12 cellular contexts compared by ENCODE assay signal in genomic region chr2:197675711-197676188, GRCh38. TPM values are rescaled to one million over a fixed set of nuclear protein-coding genes. Genes with fewer than 3 reads are reported as not detected.
A peak's percentile ranks its signal among the peaks of the same experiment; 100 is the strongest.
DNase-seq lines count a peak whose midpoint lies in the region; ATAC-seq, FAIRE-seq and TF ChIP-seq lines count a peak whose summit lies in the region.
"Had no signal": no experiment of that assay in that cellular context is flagged by ENCODE, and none has a peak within 500 bp of the region (broad histone marks: within the 10 kb centered on the region; RNA-seq: fewer than 3 reads in every experiment).

No MANE protein-coding gene starts in this region.

- H4K20me1 ChIP-seq in K562 (replicated peaks; ENCODE audit: control insufficient read depth, insufficient read depth, low read length) = no peaks in the 10 kb centered on the region
- no peaks in the 10 kb centered on the region for H4K20me1 ChIP-seq in hepatocyte (ENCODE audit: insufficient read depth, poor library complexity, severe bottlenecking)

- TF ChIP-seq RAD21 in K562 (CRISPR knock-in tag; conservative IDR thresholded peaks at IDR 0.05 in 1 of 2, IDR thresholded peaks at IDR 0.05 in 1 of 2) = no peak

- no peak for ATAC-seq in K562
- ATAC-seq in GM21515 (IDR thresholded peaks at IDR 0.05; ENCODE audit: unreplicated experiment) = no peak
- ATAC-seq in T-helper 17 cell = no peak
- no peak for ATAC-seq in HG03097 (IDR thresholded peaks at IDR 0.05; ENCODE audit: low FRiP score, unreplicated experiment)

- DNase-seq in Daoy (ENCODE audit: low read depth) (peak; percentile 15), K562 (ENCODE audit: extremely low read depth in 1 of 4, low spot score in 3 of 4) (peak in 1 of 4 experiments; percentile 3), hepatocyte (ENCODE audit: low spot score) (peak; percentile 41), retina (peak; percentile 48), GM19238 (ENCODE audit: insufficient read length, low spot score) (no peak), T-helper 17 cell (no peak)
- DNase-seq: activated CD4-positive, alpha-beta T cell treated with anti-CD3 and anti-CD28 coated beads, Interleukin-2, amount 50 U/mL, for 4 hours; DND-41; NCI-H1930 had no signal

- BruUV-seq in K562 (replicated peaks; lab: Mats Ljungman, UMichigan) = no TSS peak

- H3K27me3 Mint-ChIP-seq in T-helper 17 cell = peaks cover 28% of the 10 kb centered on the region

- no peak for TF ChIP-seq EP300 in K562 (IDR thresholded peaks at IDR 0.05; ENCODE audit: low read length)

- H3K36me3 ChIP-seq in K562 (ENCODE audit: control insufficient read depth, insufficient read depth, low read length) (no peaks in the 10 kb centered on the region), hepatocyte (replicated peaks; ENCODE audit: insufficient read depth, low read depth) (no peaks in the 10 kb centered on the region)

- H3K4me1 Mint-ChIP-seq in T-helper 17 cell = peaks cover 2% of the 10 kb centered on the region

- no peak overlapping the region for H3K27ac Mint-ChIP-seq in T-helper 17 cell

- H3K4me2 ChIP-seq in K562 (ENCODE audit: insufficient read depth, low read length) = no peak overlapping the region
- H3K4me2 ChIP-seq in hepatocyte = peak overlapping the region; percentile 64

- intact Hi-C loops in K562 (cut with micrococcal nuclease) = no loop called here

- no peak overlapping the region for H3K9ac ChIP-seq in K562 (ENCODE audit: insufficient read depth in 1 of 2, low read depth in 2 of 2, low read length in 2 of 2)

- 10% methylated on average over 5 of the region's 6 CpGs for WGBS in K562 (ENCODE audit: insufficient coverage, low coverage, missing lambda C conversion rate)
- 31% methylated on average over 6 of the region's 6 CpGs for WGBS in hepatocyte (ENCODE audit: low lambda C conversion rate, missing lambda C conversion rate)

- FAIRE-seq in K562 (lab: Jason Lieb, UNC) = no peak

- POLR2A ChIA-PET in K562 (lab: Yijun Ruan, JAX) = interaction anchor here (0.7 kb wide), 1 partner anchor 363 kb away, joined by 3 read pairs; no protein-coding TSS in a partner anchor

- no peaks in the 10 kb centered on the region for H3K79me2 ChIP-seq in K562 (ENCODE audit: control insufficient read depth, insufficient read depth, low read length)
- H3K79me2 ChIP-seq in hepatocyte = peaks cover 15% of the 10 kb centered on the region

- no peak overlapping the region for H3K4me3 ChIP-seq in K562
- peak overlapping the region; percentile 33 for H3K4me3 ChIP-seq in hepatocyte

- in situ Hi-C loops in K562 (cut with MboI) = no loop called here

- H3K27ac ChIP-seq in K562 (ENCODE audit: extremely low read depth, low read depth, low read length) (no peak overlapping the region), hepatocyte (peak overlapping the region; percentile 86)
- H3K27ac ChIP-seq: epithelial cell of prostate had no signal

- H3K9me3 ChIP-seq in K562 (replicated peaks; ENCODE audit: control insufficient read depth, insufficient read depth, low read depth, low read length) = no peaks in the 10 kb centered on the region
- no peaks in the 10 kb centered on the region for H3K9me3 ChIP-seq in hepatocyte (ENCODE audit: low read depth)
- no peaks in the 10 kb centered on the region for H3K9me3 ChIP-seq in T-helper 17 cell (ENCODE audit: control insufficient read depth, low read length, poor library complexity, severe bottlenecking)

- no peak overlapping the region for H2AFZ ChIP-seq in K562 (ENCODE audit: low read depth, low read length)
- peak overlapping the region; percentile 75 for H2AFZ ChIP-seq in hepatocyte

- H3K4me1 ChIP-seq in K562 (replicated peaks in 1 of 2; ENCODE audit: control insufficient read depth in 2 of 2, insufficient read depth in 2 of 2, low read length in 2 of 2) (no peaks in the 10 kb centered on the region), hepatocyte (ENCODE audit: insufficient read depth) (no peaks in the 10 kb centered on the region)

- TF ChIP-seq CTCF in K562 (IDR thresholded peaks at IDR 0.05 in 2 of 3, conservative IDR thresholded peaks at IDR 0.05 in 1 of 3; ENCODE audit: insufficient read depth in 2 of 3, low read depth in 1 of 3, low read length in 3 of 3) (no peak), hepatocyte (IDR thresholded peaks at IDR 0.05; ENCODE audit: poor library complexity) (peak; percentile 4)

- no peak for TF ChIP-seq POLR2A in K562 (conservative IDR thresholded peaks at IDR 0.05)

- no peaks in the 10 kb centered on the region for H3K36me3 Mint-ChIP-seq in T-helper 17 cell (ENCODE audit: low read depth)

- H3K27me3 ChIP-seq in K562 (ENCODE audit: control insufficient read depth in 2 of 2, insufficient read depth in 2 of 2, low read length in 2 of 2) = no peaks in the 10 kb centered on the region
- no peaks in the 10 kb centered on the region for H3K27me3 ChIP-seq in hepatocyte

- H3K9me2 ChIP-seq in hepatocyte (replicated peaks; ENCODE audit: insufficient read depth) = no peaks in the 10 kb centered on the region

- CTCF ChIA-PET in K562 (lab: Yijun Ruan, JAX; ENCODE audit: low intra/inter-chr PET ratio) = no interaction called here

- H3K4me3 Mint-ChIP-seq in T-helper 17 cell = no peak overlapping the region

- H3K9me1 ChIP-seq in K562 (ENCODE audit: control insufficient read depth, insufficient read depth, low read length) = no peaks in the 10 kb centered on the region

TF ChIP-seq in K562, 482 proteins besides CTCF, POLR2A, EP300 and RAD21 (continues in another document):
- TF ChIP-seq MAFG (tag; conservative IDR thresholded peaks at IDR 0.05) (no peak), ARID1B (IDR thresholded peaks at IDR 0.05) (no peak), HMGXB4 (CRISPR knock-in tag; IDR thresholded peaks at IDR 0.05) (no peak)

RNA-seq across cellular contexts. Expression of gene RFTN2, which starts 0.4 kb away (rescaled TPM):
- 0.24 TPM in 1 of 2 replicates, not detected in the other for total RNA-seq in Daoy (2014; rRNA removed; shearing (Covaris generic))
- total RNA-seq in K562 (2011; cell fraction: chromatin; rRNA removed; ENCODE audit: low replicate concordance) = not detected in 2 replicates
- not detected in 2 replicates for total RNA-seq in K562 (2011; cell fraction: nucleolus; rRNA removed)
- total RNA-seq in K562 (2011; cell fraction: nucleoplasm; rRNA removed) = not detected in 2 replicates
- not detected in 2 replicates for total RNA-seq in K562 (2014; rRNA removed)
- total RNA-seq in K562 (2014; rRNA removed; fragmentation: Illumina TruSeq; extraction: Trizol) = not detected in 2 replicates
- total RNA-seq in K562 (2015; rRNA removed; fragmentation: Illumina TruSeq; extraction: Trizol) = 0.11 TPM in 1 of 2 replicates, not detected in the other
- total RNA-seq in K562 (2021) = not detected in 2 replicates
- not detected in 2 replicates for polyA plus RNA-seq in K562 (2011; rRNA removed)
- not detected in 2 replicates for polyA plus RNA-seq in K562 (2011; cell fraction: cytosol; rRNA removed)
- polyA plus RNA-seq in K562 (2011; cell fraction: nucleus; rRNA removed) = not detected in 2 replicates
- 0.05 and 0.06 TPM in 2 replicates for polyA plus RNA-seq in K562 (2012)
- 0.04 TPM in 1 of 2 replicates, not detected in the other for polyA plus RNA-seq in K562 (2014; fragmentation: Illumina TruSeq; extraction: Trizol)
- under 1 TPM in 1 of 2 experiments, not detected in 1; 0.01 TPM for polyA plus RNA-seq in K562 (2014; fragmentation: Nextera tagmentation; extraction: Ambion mirVana)
- polyA plus RNA-seq in K562 (2014; rRNA removed) = 0.05 TPM in 1 of 2 replicates, not detected in the other
- polyA minus RNA-seq in K562 (2011; rRNA and poly(A)+ RNA removed) = not detected in 2 replicates
- not detected in 2 replicates for polyA minus RNA-seq in K562 (2011; cell fraction: cytosol; rRNA and poly(A)+ RNA removed)
- not detected in 2 replicates for polyA minus RNA-seq in K562 (2011; cell fraction: nucleus; rRNA and poly(A)+ RNA removed)
- 8.1 and 8.7 TPM in 2 replicates for total RNA-seq in hepatocyte
- 2.0 and 2.3 TPM in 2 replicates for polyA plus RNA-seq in hepatocyte
- total RNA-seq in T-helper 17 cell = under 1 TPM in 1 of 2 donors, not detected in 1; 0.05 TPM

RNA-seq across cellular contexts. Expression of gene MARS2, which starts 29.4 kb away (rescaled TPM):
- total RNA-seq in Daoy (2014; rRNA removed; shearing (Covaris generic)) = 7.7 and 8.5 TPM in 2 replicates
- 13.7 and 22.5 TPM in 2 replicates for total RNA-seq in K562 (2011; cell fraction: chromatin; rRNA removed; ENCODE audit: low replicate concordance)
- total RNA-seq in K562 (2011; cell fraction: nucleolus; rRNA removed) = 21.3 and 24.2 TPM in 2 replicates
- 18.8 and 20.4 TPM in 2 replicates for total RNA-seq in K562 (2011; cell fraction: nucleoplasm; rRNA removed)
- total RNA-seq in K562 (2014; rRNA removed) (10.2 and 13.8 TPM in 2 replicates), K562 (2014; rRNA removed; fragmentation: Illumina TruSeq; extraction: Trizol) (9.9 and 12.7 TPM in 2 replicates), K562 (2015; rRNA removed; fragmentation: Illumina TruSeq; extraction: Trizol) (12.1 and 12.5 TPM in 2 replicates), K562 (2021) (17.6 and 20.7 TPM in 2 replicates), hepatocyte (7.8 and 8.4 TPM in 2 replicates), T-helper 17 cell (10 to 100 TPM in 1 of 2 donors, 1 to 10 TPM in 1; 9.0 to 10.5 TPM)
- polyA plus RNA-seq in K562 (2011; rRNA removed) (6.9 and 7.8 TPM in 2 replicates), K562 (2014; fragmentation: Illumina TruSeq; extraction: Trizol) (12.5 and 17.1 TPM in 2 replicates), K562 (2014; fragmentation: Nextera tagmentation; extraction: Ambion mirVana) (1 to 10 TPM; 4.0 to 6.9 TPM), K562 (2014; rRNA removed) (12.2 and 12.7 TPM in 2 replicates), hepatocyte (3.5 and 6.3 TPM in 2 replicates)
- polyA plus RNA-seq in K562 (2011; cell fraction: cytosol; rRNA removed) = 6.2 and 9.7 TPM in 2 replicates
- polyA plus RNA-seq in K562 (2011; cell fraction: nucleus; rRNA removed) = 9.7 and 13.4 TPM in 2 replicates
- polyA plus RNA-seq in K562 (2012) = 6.6 and 11.1 TPM in 2 replicates
- 13.0 and 15.1 TPM in 2 replicates for polyA minus RNA-seq in K562 (2011; rRNA and poly(A)+ RNA removed)
- 7.5 and 11.8 TPM in 2 replicates for polyA minus RNA-seq in K562 (2011; cell fraction: cytosol; rRNA and poly(A)+ RNA removed)
- 17.6 and 24.2 TPM in 2 replicates for polyA minus RNA-seq in K562 (2011; cell fraction: nucleus; rRNA and poly(A)+ RNA removed)

Comparison
In these comparisons a context has a peak if more than half of its experiments do, and no peak if none do; other contexts are left out.
1. DNase-seq: peak in Daoy (single experiment), hepatocyte (single experiment) and retina (single experiment); none in GM19238 (single experiment) and T-helper 17 cell (0 of 3).